ENCODE assay signal across 1 cellular context in the genomic region with DNA sequence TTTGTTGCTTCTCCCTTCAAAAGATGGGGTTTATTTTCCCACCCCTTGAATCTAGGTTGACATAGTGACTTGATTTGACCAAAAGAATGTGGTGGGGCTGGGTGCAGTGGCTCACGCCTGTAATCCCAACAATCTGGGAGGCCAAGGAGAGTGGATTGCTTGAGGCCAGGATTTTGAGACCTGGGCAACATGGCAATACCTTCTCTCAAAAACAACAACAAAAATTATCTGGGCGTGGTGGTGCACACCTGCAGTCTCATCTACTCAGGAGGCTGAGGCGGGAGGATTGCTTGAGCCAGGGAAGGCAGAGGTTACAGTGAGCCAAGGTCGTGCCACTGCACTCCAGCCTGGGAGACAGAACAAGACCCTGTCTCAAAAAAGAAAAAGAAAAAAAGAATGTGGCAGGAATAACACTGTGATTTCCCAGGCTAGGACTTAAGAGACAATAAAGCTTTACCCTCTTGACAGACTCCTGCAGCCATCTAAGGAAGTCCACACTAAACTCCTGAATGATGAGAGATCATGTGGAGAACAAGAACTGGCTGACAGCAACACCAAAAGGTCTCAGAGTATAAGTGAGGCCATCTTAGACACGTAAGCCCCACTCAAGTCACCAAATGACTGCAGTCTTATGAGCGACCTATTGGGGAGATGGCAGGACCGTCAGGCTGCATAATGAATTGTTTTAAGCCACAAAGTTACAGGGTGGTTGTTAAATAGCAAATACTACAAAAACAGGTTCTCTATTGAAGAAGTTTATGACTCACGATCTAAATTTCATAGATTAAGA.
TF ChIP-seq lines count a peak whose summit lies in the region.

No MANE protein-coding gene starts in this region.

TF ChIP-seq in HepG2, 621 proteins besides CTCF, POLR2A, EP300 and RAD21:
- peak; percentile 42; the same call in 1 of the 2 replicates for TF ChIP-seq ZNF460 (CRISPR knock-in tag; IDR thresholded peaks at IDR 0.05; ENCODE audit: borderline replicate concordance)
- no peak for TF ChIP-seq NR2F6 (IDR thresholded peaks at IDR 0.05)
- no peak for TF ChIP-seq NR2F6 (CRISPR knock-in tag; IDR thresholded peaks at IDR 0.05)
- no peak for TF ChIP-seq PAF1 (CRISPR knock-in tag; IDR thresholded peaks at IDR 0.05)
